ENCODE assay signal across 9 cellular contexts in the genomic region with DNA sequence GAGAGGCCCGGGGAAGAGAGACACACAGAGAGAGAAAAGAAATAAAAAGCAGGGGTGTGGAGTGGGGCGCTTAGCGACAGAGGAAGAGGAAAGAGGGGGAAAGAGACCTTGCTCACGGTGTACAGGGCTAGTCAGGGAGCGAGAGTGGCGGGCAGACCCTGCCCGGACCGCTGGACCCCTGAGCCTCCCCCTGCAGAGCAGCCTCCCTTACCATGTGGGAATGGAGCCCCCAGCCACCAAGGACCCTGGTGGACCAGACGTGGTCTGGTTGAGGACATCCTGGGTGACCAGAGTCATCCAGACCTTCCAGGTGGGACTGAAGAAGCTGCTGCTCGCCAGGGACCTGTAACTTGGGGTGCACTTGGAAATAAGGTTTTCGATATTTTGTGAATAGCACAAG.
DNase-seq lines count a peak whose midpoint lies in the region; ATAC-seq lines count a peak whose summit lies in the region.
"Had no signal": no experiment of that assay in that cellular context is flagged by ENCODE, and none has a peak within 500 bp of the region (broad histone marks: within the 10 kb centered on the region; RNA-seq: fewer than 3 reads in every experiment).

No MANE protein-coding gene starts in this region.

- H3K4me2 ChIP-seq in GM23248 (ENCODE audit: unreplicated experiment) = peak overlapping the region; percentile 73

- ATAC-seq in left ventricle myocardium superior = peak; percentile 2
- ATAC-seq in sciatic nerve = peak; percentile 16
- ATAC-seq in GM19467 (IDR thresholded peaks at IDR 0.05; ENCODE audit: unreplicated experiment) = no peak
- no peak for ATAC-seq in HG02678 (IDR thresholded peaks at IDR 0.05; ENCODE audit: unreplicated experiment)

- H3K4me3 ChIP-seq in GM23248 (peak overlapping the region; percentile 61), SJSA1 (no peak overlapping the region)

- peak overlapping the region; percentile 85 for H3K9ac ChIP-seq in GM23248

- no peaks in the 10 kb centered on the region for H3K36me3 ChIP-seq in GM23248 (ENCODE audit: low read depth)
- no peaks in the 10 kb centered on the region for H3K36me3 ChIP-seq in SJSA1

- peak overlapping the region; percentile 84 for H2AFZ ChIP-seq in GM23248

- in situ Hi-C loops in GM23248 (cut with MboI) = no loop called here

- H3K27me3 ChIP-seq in GM23248 (replicated peaks; ENCODE audit: insufficient read depth) = no peaks in the 10 kb centered on the region
- H3K27me3 ChIP-seq in SJSA1 (replicated peaks) = no peaks in the 10 kb centered on the region

- H3K4me1 ChIP-seq in GM23248 (ENCODE audit: insufficient read depth) = peaks cover 49% of the 10 kb centered on the region
- peaks cover 65% of the 10 kb centered on the region for H3K4me1 ChIP-seq in SJSA1 (replicated peaks)

- no peaks in the 10 kb centered on the region for H3K79me2 ChIP-seq in GM23248 (ENCODE audit: insufficient read depth)

- no peaks in the 10 kb centered on the region for H3K9me2 ChIP-seq in GM23248 (ENCODE audit: insufficient read depth)

- H3K27ac ChIP-seq in GM23248 (peak overlapping the region; percentile 49), SJSA1 (peak overlapping the region; percentile 65)

- intact Hi-C loops in left ventricle myocardium superior (cut with micrococcal nuclease) (no loop called here), sciatic nerve (cut with DNase I) (no loop called here)

- no peaks in the 10 kb centered on the region for H4K20me1 ChIP-seq in GM23248 (ENCODE audit: insufficient read depth)

- H3F3A ChIP-seq in GM23248 (ENCODE audit: insufficient read depth) = peaks cover 44% of the 10 kb centered on the region

- DNase-seq in GM23248 (no peak), SJSA1 (ENCODE audit: low read depth in 1 of 2, low spot score in 2 of 2) (no peak), left ventricle myocardium superior (no peak), sciatic nerve (ENCODE audit: low spot score) (no peak), NCI-H146 (lab: John Stamatoyannopoulos, UW) (no peak), NK-92 (lab: John Stamatoyannopoulos, UW; ENCODE audit: unreplicated experiment) (no peak)
- DNase-seq: DMS79 treated with DMSO at 0.1 percent for 48 hours had no signal

- 74 to 76% methylated on average over 11 of the region's 11 CpGs for WGBS in GM23248 (ENCODE audit: low coverage in 1 of 2, low lambda C conversion rate in 2 of 2, missing lambda C conversion rate in 2 of 2), 2 experiments

- H3K9me3 ChIP-seq in GM23248 (ENCODE audit: low read depth) (no peaks in the 10 kb centered on the region), SJSA1 (replicated peaks) (no peaks in the 10 kb centered on the region)

Comparison
In these comparisons a context has a peak if more than half of its experiments do, and no peak if none do; other contexts are left out.
1. ATAC-seq: peak in left ventricle myocardium superior (single experiment) and sciatic nerve (single experiment); none in GM19467 (single experiment) and HG02678 (single experiment).